ENCODE assay signal across 13 cellular contexts in the genomic region with DNA sequence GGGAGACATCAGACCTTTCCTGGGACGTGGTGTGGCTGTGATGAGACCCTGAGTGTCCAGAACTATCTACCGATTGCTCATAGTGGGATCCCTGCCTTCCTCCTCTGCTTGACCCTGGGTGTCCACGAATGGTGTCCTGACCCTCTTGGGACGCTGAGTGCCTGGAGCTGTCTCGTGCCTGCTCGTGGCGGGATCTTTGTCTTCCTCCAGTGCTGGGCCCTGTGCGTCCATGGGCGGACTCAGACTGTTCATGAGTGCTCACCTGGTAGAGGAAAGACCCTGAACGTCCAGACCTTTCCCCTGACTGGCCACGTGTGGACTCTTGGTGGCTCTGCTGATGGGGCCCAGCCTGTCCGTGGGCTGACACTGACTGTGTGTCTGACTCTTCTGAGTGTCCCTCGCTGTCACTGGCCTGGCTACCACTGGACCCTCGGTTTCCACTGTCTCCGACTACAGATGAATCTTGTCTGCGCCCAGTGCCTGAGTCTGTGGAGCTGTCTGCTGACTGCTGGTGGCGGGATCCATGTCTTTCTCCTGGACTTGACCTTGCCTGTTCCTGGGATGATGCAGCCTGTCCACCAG. TPM values are rescaled to one million over a fixed set of nuclear protein-coding genes. Genes with fewer than 3 reads are reported as not detected.
"Had no signal": no experiment of that assay in that cellular context is flagged by ENCODE, and none has a peak within 500 bp of the region (broad histone marks: within the 10 kb centered on the region; RNA-seq: fewer than 3 reads in every experiment).

No MANE protein-coding gene starts in this region.

RNA-seq across cellular contexts. Expression of a gene that starts 15.6 kb away (rescaled TPM):
- total RNA-seq: activated CD4-positive, alpha-beta T cell treated with anti-CD3 and anti-CD28 coated beads for 36 hours; activated CD4-positive, alpha-beta T cell treated with anti-CD3 and anti-CD28 coated beads, Interleukin-2, amount 10 ng/mL, durations not matched to agents 7 days and 5 days; activated CD8-positive, alpha-beta memory T cell treated with anti-CD3 and anti-CD28 coated beads, Interleukin-2, amount 10 ng/mL, durations not matched to agents 7 days and 5 days; activated CD8-positive, alpha-beta T cell treated with anti-CD3 and anti-CD28 coated beads, Interleukin-2, amount 10 ng/mL, durations not matched to agents 7 days and 5 days; activated naive CD8-positive, alpha-beta T cell treated with anti-CD3 and anti-CD28 coated beads, Interleukin-2, amount 10 ng/mL, durations not matched to agents 7 days and 5 days; activated T-helper 2 cell treated with anti-CD3 and anti-CD28 coated beads, Interferon-gamma antibody, Interleukin-2, Interleukin-4, amounts not matched to agents 10 μg/mL and 5 μg/mL and 100 μg/mL, durations not matched to agents 14 hours and 24 hours and 36 hours; ascending aorta; cardiac muscle cell; T-cell; T-helper 1 cell treated with Interleukin-12 subunit alpha and Interleukin-12 subunit beta and Interleukin-4 antibody, amounts not matched to agents 30 ng/mL and 1 ng/mL, for 36 hours; T-helper 17 cell; T-helper 2 cell treated with Interferon-gamma antibody and Interleukin-4, amounts not matched to agents 100 ng/mL and 5 ng/mL, for 36 hours; WTC11 had no signal
- polyA plus RNA-seq: cardiac muscle cell had no signal

RNA-seq across cellular contexts. Expression of a gene that starts 50.4 kb away (rescaled TPM):
- total RNA-seq: activated CD4-positive, alpha-beta T cell treated with anti-CD3 and anti-CD28 coated beads for 36 hours; activated CD4-positive, alpha-beta T cell treated with anti-CD3 and anti-CD28 coated beads, Interleukin-2, amount 10 ng/mL, durations not matched to agents 7 days and 5 days; activated CD8-positive, alpha-beta memory T cell treated with anti-CD3 and anti-CD28 coated beads, Interleukin-2, amount 10 ng/mL, durations not matched to agents 7 days and 5 days; activated CD8-positive, alpha-beta T cell treated with anti-CD3 and anti-CD28 coated beads, Interleukin-2, amount 10 ng/mL, durations not matched to agents 7 days and 5 days; activated naive CD8-positive, alpha-beta T cell treated with anti-CD3 and anti-CD28 coated beads, Interleukin-2, amount 10 ng/mL, durations not matched to agents 7 days and 5 days; activated T-helper 2 cell treated with anti-CD3 and anti-CD28 coated beads, Interferon-gamma antibody, Interleukin-2, Interleukin-4, amounts not matched to agents 10 μg/mL and 5 μg/mL and 100 μg/mL, durations not matched to agents 14 hours and 24 hours and 36 hours; ascending aorta; cardiac muscle cell; T-cell; T-helper 1 cell treated with Interleukin-12 subunit alpha and Interleukin-12 subunit beta and Interleukin-4 antibody, amounts not matched to agents 30 ng/mL and 1 ng/mL, for 36 hours; T-helper 17 cell; T-helper 2 cell treated with Interferon-gamma antibody and Interleukin-4, amounts not matched to agents 100 ng/mL and 5 ng/mL, for 36 hours; WTC11 had no signal
- polyA plus RNA-seq: cardiac muscle cell had no signal
